ENCODE assay signal across 8 cellular contexts in the genomic region with DNA sequence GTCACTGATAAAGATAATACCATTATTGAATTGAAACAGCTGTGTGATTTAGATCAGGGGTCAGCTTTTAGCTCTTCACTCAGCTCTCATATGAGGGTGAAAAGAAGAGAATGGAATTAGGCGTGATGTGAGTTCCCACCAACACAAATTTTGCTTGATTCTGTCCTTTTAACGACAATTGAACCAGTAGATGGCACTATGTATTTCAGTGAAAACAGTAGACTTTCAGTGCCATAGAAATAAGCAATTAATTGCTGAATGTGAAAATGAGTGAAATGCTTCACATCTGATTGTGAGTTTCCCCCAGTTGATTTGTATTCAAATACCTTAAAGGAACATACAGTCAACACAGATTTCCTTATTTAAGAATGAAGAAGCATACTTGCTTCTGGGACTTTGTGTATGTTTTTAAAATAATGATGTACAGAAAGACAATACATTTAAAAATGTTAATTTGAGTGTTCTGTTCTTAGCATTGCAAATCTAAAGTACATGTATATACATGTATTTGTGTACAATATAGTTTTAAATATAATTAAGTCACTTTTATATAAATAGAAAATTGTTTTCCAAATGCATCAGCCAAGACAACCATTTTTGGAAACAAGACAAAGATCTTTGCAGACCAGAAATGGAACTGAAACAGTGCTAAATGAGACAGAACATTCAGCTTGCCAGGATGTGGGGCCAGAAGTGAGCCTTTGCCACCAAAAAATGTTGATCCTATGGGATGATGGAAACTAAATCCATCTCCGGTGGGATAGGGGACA.
DNase-seq lines count a peak whose midpoint lies in the region; TF ChIP-seq lines count a peak whose summit lies in the region.

No MANE protein-coding gene starts in this region.

- H3K27me3 ChIP-seq in dorsolateral prefrontal cortex: no peaks in the 10 kb centered on the region

- DNase-seq in NCI-H146 (lab: John Stamatoyannopoulos, UW) (peak; percentile 9), NCI-H146 treated with DMSO at 0.1 percent for 48 hours (lab: John Stamatoyannopoulos, UW; ENCODE audit: unreplicated experiment) (no peak), H4 (ENCODE audit: low spot score) (peak; percentile 42), LNCaP clone FGC (ENCODE audit: low read depth) (no peak), dorsolateral prefrontal cortex (no peak), renal cortical epithelial cell (ENCODE audit: low read depth) (peak; percentile 67), GF-D8 (lab: John Stamatoyannopoulos, UW) (no peak), lower leg skin (ENCODE audit: low spot score in 2 of 2) (no peak)

- H3K4me3 ChIP-seq in LNCaP clone FGC (ENCODE audit: low read depth, low read length) (no peak overlapping the region), dorsolateral prefrontal cortex (no peak overlapping the region), lower leg skin (ENCODE audit: low read depth, poor library complexity, severe bottlenecking) (no peak overlapping the region)

- TF ChIP-seq POLR2A in lower leg skin (IDR thresholded peaks at IDR 0.05): no peak

- TF ChIP-seq CTCF in LNCaP clone FGC (IDR thresholded peaks at IDR 0.05; ENCODE audit: control insufficient read depth, extremely low read depth, insufficient read depth) (peak; percentile 52), dorsolateral prefrontal cortex (IDR thresholded peaks at IDR 0.05 in 54 of 56, conservative IDR thresholded peaks at IDR 0.05 in 2 of 56; ENCODE audit: low read depth in 1 of 56, partially characterized antibody in 56 of 56) (peak; percentile 22 to 91 (median 68)), lower leg skin (IDR thresholded peaks at IDR 0.05) (no peak)

- 47 to 49% methylated on average over 3 of the region's 3 CpGs for WGBS in lower leg skin, 2 donors

- no peak overlapping the region for H3K27ac ChIP-seq in dorsolateral prefrontal cortex

- intact Hi-C loops in dorsolateral prefrontal cortex (cut with DNase I) (loop anchor here (2.0 to 5.0 kb wide), 3 partner anchors 179 to 214 kb away; a partner anchor contains a TSS), lower leg skin (cut with DNase I; ENCODE audit: low total_unique reads) (no loop called here)

Comparison
In these comparisons a context has a peak if more than half of its experiments do, and no peak if none do; other contexts are left out.
1. DNase-seq: peak in NCI-H146 (single experiment), H4 (single experiment) and renal cortical epithelial cell (single experiment); none in NCI-H146 treated with DMSO at 0.1 percent for 48 hours (single experiment), LNCaP clone FGC (single experiment), dorsolateral prefrontal cortex (0 of 10), GF-D8 (single experiment) and lower leg skin (0 of 2).
2. CTCF ChIP-seq: peak in LNCaP clone FGC (single experiment) and dorsolateral prefrontal cortex (56 of 56); none in lower leg skin (0 of 3).